ENCODE assay signal across 1 cellular context in the genomic region with DNA sequence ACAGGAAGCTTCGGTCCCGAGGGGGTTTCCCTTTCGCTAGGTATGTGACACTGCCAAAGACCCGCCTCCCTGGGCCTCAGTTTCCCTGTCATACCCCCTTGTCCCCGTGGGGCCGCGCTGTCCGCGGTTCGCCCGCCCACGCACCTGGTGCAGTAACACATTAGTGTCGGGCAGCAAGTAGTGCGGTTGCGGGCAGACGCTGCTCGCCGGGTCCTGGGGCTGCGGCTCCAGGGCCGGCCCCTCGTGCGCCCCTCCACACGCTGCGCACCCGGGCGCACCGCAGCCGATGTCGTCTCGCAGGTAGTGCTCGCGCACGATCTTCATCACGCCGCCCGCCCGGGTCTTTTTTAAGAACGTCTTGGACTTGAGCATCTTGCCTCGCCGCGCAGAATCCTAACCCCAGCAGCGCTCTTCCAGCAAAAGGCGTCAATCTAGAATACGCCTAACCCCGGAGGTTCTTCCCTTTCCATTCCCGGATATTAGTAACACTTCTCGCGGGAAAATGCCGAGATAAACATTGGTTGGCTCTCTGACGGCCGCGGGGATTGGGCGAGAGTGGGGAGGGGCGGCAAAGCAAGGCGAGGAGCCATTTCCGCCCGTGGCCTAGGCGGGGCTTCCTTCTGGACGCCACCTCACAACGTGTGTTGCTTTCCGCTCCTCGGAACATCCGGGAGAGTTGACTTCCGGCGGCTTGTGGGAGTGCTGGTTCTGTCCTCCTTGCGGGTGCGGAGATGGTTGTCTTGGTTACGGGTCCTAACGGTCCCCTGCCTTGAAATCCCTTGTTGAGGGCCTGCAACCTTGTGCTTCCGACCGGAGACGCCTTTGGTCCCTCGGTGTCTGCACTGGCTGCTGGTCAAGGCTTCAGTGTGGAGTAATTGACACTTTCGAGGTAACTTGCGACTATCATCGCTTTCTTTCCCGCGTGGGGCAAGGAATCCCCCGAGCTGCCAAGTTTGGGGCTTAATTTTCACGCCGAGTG.
TF ChIP-seq lines count a peak whose summit lies in the region.

A gene with protein sequence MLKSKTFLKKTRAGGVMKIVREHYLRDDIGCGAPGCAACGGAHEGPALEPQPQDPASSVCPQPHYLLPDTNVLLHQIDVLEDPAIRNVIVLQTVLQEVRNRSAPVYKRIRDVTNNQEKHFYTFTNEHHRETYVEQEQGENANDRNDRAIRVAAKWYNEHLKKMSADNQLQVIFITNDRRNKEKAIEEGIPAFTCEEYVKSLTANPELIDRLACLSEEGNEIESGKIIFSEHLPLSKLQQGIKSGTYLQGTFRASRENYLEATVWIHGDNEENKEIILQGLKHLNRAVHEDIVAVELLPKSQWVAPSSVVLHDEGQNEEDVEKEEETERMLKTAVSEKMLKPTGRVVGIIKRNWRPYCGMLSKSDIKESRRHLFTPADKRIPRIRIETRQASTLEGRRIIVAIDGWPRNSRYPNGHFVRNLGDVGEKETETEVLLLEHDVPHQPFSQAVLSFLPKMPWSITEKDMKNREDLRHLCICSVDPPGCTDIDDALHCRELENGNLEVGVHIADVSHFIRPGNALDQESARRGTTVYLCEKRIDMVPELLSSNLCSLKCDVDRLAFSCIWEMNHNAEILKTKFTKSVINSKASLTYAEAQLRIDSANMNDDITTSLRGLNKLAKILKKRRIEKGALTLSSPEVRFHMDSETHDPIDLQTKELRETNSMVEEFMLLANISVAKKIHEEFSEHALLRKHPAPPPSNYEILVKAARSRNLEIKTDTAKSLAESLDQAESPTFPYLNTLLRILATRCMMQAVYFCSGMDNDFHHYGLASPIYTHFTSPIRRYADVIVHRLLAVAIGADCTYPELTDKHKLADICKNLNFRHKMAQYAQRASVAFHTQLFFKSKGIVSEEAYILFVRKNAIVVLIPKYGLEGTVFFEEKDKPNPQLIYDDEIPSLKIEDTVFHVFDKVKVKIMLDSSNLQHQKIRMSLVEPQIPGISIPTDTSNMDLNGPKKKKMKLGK (minus strand): TSS at position 440 of the 979 bp plus-strand sequence. CDS start 68 bp downstream, at position 372.
A gene with protein sequence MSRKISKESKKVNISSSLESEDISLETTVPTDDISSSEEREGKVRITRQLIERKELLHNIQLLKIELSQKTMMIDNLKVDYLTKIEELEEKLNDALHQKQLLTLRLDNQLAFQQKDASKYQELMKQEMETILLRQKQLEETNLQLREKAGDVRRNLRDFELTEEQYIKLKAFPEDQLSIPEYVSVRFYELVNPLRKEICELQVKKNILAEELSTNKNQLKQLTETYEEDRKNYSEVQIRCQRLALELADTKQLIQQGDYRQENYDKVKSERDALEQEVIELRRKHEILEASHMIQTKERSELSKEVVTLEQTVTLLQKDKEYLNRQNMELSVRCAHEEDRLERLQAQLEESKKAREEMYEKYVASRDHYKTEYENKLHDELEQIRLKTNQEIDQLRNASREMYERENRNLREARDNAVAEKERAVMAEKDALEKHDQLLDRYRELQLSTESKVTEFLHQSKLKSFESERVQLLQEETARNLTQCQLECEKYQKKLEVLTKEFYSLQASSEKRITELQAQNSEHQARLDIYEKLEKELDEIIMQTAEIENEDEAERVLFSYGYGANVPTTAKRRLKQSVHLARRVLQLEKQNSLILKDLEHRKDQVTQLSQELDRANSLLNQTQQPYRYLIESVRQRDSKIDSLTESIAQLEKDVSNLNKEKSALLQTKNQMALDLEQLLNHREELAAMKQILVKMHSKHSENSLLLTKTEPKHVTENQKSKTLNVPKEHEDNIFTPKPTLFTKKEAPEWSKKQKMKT (plus strand): TSS at position 673 of the 979 bp plus-strand sequence. CDS start 1,337 bp downstream, outside the sequence.

TF ChIP-seq in HepG2, 621 proteins besides CTCF, POLR2A, EP300 and RAD21 (continued from another document and continues in another):
- TF ChIP-seq, protein P1, sequence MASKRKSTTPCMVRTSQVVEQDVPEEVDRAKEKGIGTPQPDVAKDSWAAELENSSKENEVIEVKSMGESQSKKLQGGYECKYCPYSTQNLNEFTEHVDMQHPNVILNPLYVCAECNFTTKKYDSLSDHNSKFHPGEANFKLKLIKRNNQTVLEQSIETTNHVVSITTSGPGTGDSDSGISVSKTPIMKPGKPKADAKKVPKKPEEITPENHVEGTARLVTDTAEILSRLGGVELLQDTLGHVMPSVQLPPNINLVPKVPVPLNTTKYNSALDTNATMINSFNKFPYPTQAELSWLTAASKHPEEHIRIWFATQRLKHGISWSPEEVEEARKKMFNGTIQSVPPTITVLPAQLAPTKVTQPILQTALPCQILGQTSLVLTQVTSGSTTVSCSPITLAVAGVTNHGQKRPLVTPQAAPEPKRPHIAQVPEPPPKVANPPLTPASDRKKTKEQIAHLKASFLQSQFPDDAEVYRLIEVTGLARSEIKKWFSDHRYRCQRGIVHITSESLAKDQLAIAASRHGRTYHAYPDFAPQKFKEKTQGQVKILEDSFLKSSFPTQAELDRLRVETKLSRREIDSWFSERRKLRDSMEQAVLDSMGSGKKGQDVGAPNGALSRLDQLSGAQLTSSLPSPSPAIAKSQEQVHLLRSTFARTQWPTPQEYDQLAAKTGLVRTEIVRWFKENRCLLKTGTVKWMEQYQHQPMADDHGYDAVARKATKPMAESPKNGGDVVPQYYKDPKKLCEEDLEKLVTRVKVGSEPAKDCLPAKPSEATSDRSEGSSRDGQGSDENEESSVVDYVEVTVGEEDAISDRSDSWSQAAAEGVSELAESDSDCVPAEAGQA (IDR thresholded peaks at IDR 0.05; ENCODE audit: low read depth) = 0 out of 2 replicates have a peak, but pooled peaks have one; percentile 38
- TF ChIP-seq, protein P1 (CRISPR knock-in tag; IDR thresholded peaks at IDR 0.05; ENCODE audit: borderline replicate concordance) = 0 out of 2 replicates have a peak, but pooled peaks have one; percentile 72
- no peak for TF ChIP-seq ATRX (CRISPR knock-in tag; IDR thresholded peaks at IDR 0.05; ENCODE audit: borderline replicate concordance)
- TF ChIP-seq ZNF17 (CRISPR knock-in tag; IDR thresholded peaks at IDR 0.05) = no peak
- TF ChIP-seq TOE1 (CRISPR knock-in tag; IDR thresholded peaks at IDR 0.05) = no peak
- peak; percentile 45; the same call in 1 of the 2 replicates for TF ChIP-seq ZNF703 (CRISPR knock-in tag; IDR thresholded peaks at IDR 0.05; ENCODE audit: borderline replicate concordance)
- TF ChIP-seq REL (CRISPR knock-in tag; conservative IDR thresholded peaks at IDR 0.05) = 0 out of 2 replicates have a peak, but pooled peaks have one; percentile 17
- TF ChIP-seq ZNF720 (CRISPR knock-in tag; IDR thresholded peaks at IDR 0.05) = no peak
- TF ChIP-seq, protein P2, sequence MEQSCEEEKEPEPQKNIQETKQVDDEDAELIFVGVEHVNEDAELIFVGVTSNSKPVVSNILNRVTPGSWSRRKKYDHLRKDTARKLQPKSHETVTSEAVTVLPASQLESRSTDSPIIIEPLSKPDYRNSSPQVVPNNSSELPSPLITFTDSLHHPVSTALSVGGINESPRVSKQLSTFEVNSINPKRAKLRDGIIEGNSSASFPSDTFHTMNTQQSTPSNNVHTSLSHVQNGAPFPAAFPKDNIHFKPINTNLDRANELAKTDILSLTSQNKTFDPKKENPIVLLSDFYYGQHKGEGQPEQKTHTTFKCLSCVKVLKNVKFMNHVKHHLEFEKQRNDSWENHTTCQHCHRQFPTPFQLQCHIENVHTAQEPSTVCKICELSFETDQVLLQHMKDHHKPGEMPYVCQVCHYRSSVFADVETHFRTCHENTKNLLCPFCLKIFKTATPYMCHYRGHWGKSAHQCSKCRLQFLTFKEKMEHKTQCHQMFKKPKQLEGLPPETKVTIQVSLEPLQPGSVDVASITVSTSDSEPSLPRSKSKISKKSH (CRISPR knock-in tag; IDR thresholded peaks at IDR 0.05; ENCODE audit: borderline replicate concordance) = no peak
- peak; percentile 70; the same call in 1 of the 2 replicates for TF ChIP-seq MEF2D (CRISPR knock-in tag; IDR thresholded peaks at IDR 0.05)
- TF ChIP-seq, protein P3, sequence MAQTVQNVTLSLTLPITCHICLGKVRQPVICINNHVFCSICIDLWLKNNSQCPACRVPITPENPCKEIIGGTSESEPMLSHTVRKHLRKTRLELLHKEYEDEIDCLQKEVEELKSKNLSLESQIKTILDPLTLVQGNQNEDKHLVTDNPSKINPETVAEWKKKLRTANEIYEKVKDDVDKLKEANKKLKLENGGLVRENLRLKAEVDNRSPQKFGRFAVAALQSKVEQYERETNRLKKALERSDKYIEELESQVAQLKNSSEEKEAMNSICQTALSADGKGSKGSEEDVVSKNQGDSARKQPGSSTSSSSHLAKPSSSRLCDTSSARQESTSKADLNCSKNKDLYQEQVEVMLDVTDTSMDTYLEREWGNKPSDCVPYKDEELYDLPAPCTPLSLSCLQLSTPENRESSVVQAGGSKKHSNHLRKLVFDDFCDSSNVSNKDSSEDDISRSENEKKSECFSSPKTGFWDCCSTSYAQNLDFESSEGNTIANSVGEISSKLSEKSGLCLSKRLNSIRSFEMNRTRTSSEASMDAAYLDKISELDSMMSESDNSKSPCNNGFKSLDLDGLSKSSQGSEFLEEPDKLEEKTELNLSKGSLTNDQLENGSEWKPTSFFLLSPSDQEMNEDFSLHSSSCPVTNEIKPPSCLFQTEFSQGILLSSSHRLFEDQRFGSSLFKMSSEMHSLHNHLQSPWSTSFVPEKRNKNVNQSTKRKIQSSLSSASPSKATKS (CRISPR knock-in tag; IDR thresholded peaks at IDR 0.05) = no peak
- TF ChIP-seq ZNF775 (CRISPR knock-in tag; IDR thresholded peaks at IDR 0.05; ENCODE audit: borderline replicate concordance) = no peak
- TF ChIP-seq PITX1 (CRISPR knock-in tag; IDR thresholded peaks at IDR 0.05) = peak; percentile 62
- peak; percentile 74; the same call in 1 of the 2 replicates for TF ChIP-seq DMAP1 (CRISPR knock-in tag; IDR thresholded peaks at IDR 0.05)
- no peak; the same call in 1 of the 2 replicates for TF ChIP-seq KLF6 (CRISPR knock-in tag; IDR thresholded peaks at IDR 0.05)
- TF ChIP-seq, protein P4, sequence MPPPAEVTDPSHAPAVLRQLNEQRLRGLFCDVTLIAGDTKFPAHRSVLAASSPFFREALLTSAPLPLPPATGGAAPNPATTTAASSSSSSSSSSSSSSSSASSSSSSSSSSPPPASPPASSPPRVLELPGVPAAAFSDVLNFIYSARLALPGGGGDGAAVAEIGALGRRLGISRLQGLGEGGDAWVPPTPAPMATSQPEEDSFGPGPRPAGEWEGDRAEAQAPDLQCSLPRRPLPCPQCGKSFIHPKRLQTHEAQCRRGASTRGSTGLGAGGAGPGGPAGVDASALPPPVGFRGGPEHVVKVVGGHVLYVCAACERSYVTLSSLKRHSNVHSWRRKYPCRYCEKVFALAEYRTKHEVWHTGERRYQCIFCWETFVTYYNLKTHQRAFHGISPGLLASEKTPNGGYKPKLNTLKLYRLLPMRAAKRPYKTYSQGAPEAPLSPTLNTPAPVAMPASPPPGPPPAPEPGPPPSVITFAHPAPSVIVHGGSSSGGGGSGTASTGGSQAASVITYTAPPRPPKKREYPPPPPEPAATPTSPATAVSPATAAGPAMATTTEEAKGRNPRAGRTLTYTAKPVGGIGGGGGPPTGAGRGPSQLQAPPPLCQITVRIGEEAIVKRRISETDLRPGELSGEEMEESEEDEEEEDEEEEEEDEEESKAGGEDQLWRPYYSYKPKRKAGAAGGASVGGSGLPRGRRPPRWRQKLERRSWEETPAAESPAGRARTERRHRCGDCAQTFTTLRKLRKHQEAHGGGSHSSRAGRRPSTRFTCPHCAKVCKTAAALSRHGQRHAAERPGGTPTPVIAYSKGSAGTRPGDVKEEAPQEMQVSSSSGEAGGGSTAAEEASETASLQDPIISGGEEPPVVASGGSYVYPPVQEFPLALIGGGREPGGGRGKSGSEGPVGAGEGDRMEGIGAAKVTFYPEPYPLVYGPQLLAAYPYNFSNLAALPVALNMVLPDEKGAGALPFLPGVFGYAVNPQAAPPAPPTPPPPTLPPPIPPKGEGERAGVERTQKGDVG (CRISPR knock-in tag; IDR thresholded peaks at IDR 0.05; ENCODE audit: borderline replicate concordance) = no peak
- TF ChIP-seq, protein P5, sequence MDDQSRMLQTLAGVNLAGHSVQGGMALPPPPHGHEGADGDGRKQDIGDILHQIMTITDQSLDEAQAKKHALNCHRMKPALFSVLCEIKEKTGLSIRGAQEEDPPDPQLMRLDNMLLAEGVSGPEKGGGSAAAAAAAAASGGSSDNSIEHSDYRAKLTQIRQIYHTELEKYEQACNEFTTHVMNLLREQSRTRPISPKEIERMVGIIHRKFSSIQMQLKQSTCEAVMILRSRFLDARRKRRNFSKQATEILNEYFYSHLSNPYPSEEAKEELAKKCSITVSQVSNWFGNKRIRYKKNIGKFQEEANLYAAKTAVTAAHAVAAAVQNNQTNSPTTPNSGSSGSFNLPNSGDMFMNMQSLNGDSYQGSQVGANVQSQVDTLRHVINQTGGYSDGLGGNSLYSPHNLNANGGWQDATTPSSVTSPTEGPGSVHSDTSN (CRISPR knock-in tag; IDR thresholded peaks at IDR 0.05; ENCODE audit: borderline replicate concordance) = no peak
- no peak for TF ChIP-seq ZNF101 (CRISPR knock-in tag; IDR thresholded peaks at IDR 0.05; ENCODE audit: borderline replicate concordance, low read depth)
- no peak for TF ChIP-seq ZNF557 (CRISPR knock-in tag; IDR thresholded peaks at IDR 0.05)
- TF ChIP-seq ZNF724P (CRISPR knock-in tag; IDR thresholded peaks at IDR 0.05; ENCODE audit: borderline replicate concordance) = no peak; the same call in 1 of the 2 replicates
